ENCODE assay signal across 8 cellular contexts in genomic region chr1:45522324-45523104, GRCh38. TPM values are rescaled to one million over a fixed set of nuclear protein-coding genes. Genes with fewer than 3 reads are reported as not detected.
DNase-seq lines count a peak whose midpoint lies in the region; TF ChIP-seq lines count a peak whose summit lies in the region.

No MANE protein-coding gene starts in this region.

- H3K4me3 Mint-ChIP-seq in neural crest cell = peak overlapping the region; percentile 91

- H3K27me3 Mint-ChIP-seq in neural crest cell (ENCODE audit: low read depth) = peaks cover 3% of the 10 kb centered on the region

- H3K9me3 ChIP-seq in effector memory CD4-positive, alpha-beta T cell (ENCODE audit: control insufficient read depth, low read length) = no peaks in the 10 kb centered on the region

- peak; percentile 2 for TF ChIP-seq CTCF in neural crest cell (conservative IDR thresholded peaks at IDR 0.05)

- peaks cover 21% of the 10 kb centered on the region for H3K4me1 ChIP-seq in effector memory CD4-positive, alpha-beta T cell (ENCODE audit: control insufficient read depth, insufficient read depth, low read length, poor library complexity, severe bottlenecking)

- H3K9me3 Mint-ChIP-seq in neural crest cell = no peaks in the 10 kb centered on the region

- no peaks in the 10 kb centered on the region for H3K36me3 Mint-ChIP-seq in neural crest cell (ENCODE audit: low read depth)

- H3K27ac Mint-ChIP-seq in neural crest cell (ENCODE audit: unreplicated experiment) = peak overlapping the region; percentile 93

- DNase-seq in NCI-H510A treated with DMSO at 0.1 percent for 48 hours (lab: John Stamatoyannopoulos, UW) (peak; percentile 49), NCI-H510A (lab: John Stamatoyannopoulos, UW) (no peak), NCI-H774 (lab: John Stamatoyannopoulos, UW) (peak; percentile 59), neural crest cell (ENCODE audit: low read depth, low spot score) (no peak), inferior parietal cortex (ENCODE audit: extremely low spot score) (no peak), erythroblast (lab: John Stamatoyannopoulos, UW) (no peak), occipital lobe (lab: John Stamatoyannopoulos, UW) (no peak)
- no peak for DNase-seq in effector memory CD4-positive, alpha-beta T cell

- peak overlapping the region; percentile 83 for H3K27ac ChIP-seq in effector memory CD4-positive, alpha-beta T cell (ENCODE audit: insufficient read depth, low read length, poor library complexity, severe bottlenecking)

- no peaks in the 10 kb centered on the region for H3K27me3 ChIP-seq in effector memory CD4-positive, alpha-beta T cell (replicated peaks; ENCODE audit: control insufficient read depth, insufficient read depth, low read length, poor library complexity, severe bottlenecking)

- peak overlapping the region; percentile 89 for H3K4me3 ChIP-seq in effector memory CD4-positive, alpha-beta T cell (ENCODE audit: insufficient read depth, low read depth, low read length, poor library complexity, severe bottlenecking)

- no peak for TF ChIP-seq POLR2A in erythroblast (IDR thresholded peaks at IDR 0.05; ENCODE audit: low read length)

- H3K36me3 ChIP-seq in effector memory CD4-positive, alpha-beta T cell (ENCODE audit: control insufficient read depth, insufficient read depth, low read length) = peaks cover 5% of the 10 kb centered on the region

- H3K4me1 Mint-ChIP-seq in neural crest cell = peaks cover 38% of the 10 kb centered on the region

RNA-seq across cellular contexts. Expression of gene PRDX1, which starts 0.8 kb away (rescaled TPM):
- total RNA-seq in neural crest cell = 317 and 334 TPM in 2 replicates
- total RNA-seq in occipital lobe = 186 TPM

RNA-seq across cellular contexts. Expression of gene MMACHC, which starts 22.4 kb away (rescaled TPM):
- total RNA-seq in neural crest cell = 9.7 and 12.5 TPM in 2 replicates
- 2.2 TPM for total RNA-seq in occipital lobe

RNA-seq across cellular contexts. Expression of gene CCDC163, which starts 22.6 kb away (rescaled TPM):
- total RNA-seq in neural crest cell = 2.6 and 2.9 TPM in 2 replicates
- not detected for total RNA-seq in occipital lobe

RNA-seq across cellular contexts. Expression of gene AKR1A1, which starts 28.1 kb away (rescaled TPM):
- total RNA-seq in neural crest cell (185 and 192 TPM in 2 replicates), occipital lobe (56.1 TPM)

RNA-seq across cellular contexts. Expression of gene TESK2, which starts 31.6 kb away (rescaled TPM):
- 1.8 and 1.9 TPM in 2 replicates for total RNA-seq in neural crest cell
- 1.9 TPM for total RNA-seq in occipital lobe

Comparison
In these comparisons a context has a peak if more than half of its experiments do, and no peak if none do; other contexts are left out.
1. DNase-seq: peak in NCI-H510A treated with DMSO at 0.1 percent for 48 hours (single experiment) and NCI-H774 (single experiment); none in NCI-H510A (single experiment), effector memory CD4-positive, alpha-beta T cell (0 of 3), neural crest cell (single experiment), inferior parietal cortex (single experiment), erythroblast (0 of 2) and occipital lobe (single experiment).